16 cellular contexts compared by ENCODE assay signal in genomic region chr3:12268050-12268449, GRCh38. TPM values are rescaled to one million over a fixed set of nuclear protein-coding genes. Genes with fewer than 3 reads are reported as not detected.
A peak's percentile ranks its signal among the peaks of the same experiment; 100 is the strongest.
DNase-seq lines count a peak whose midpoint lies in the region; ATAC-seq and TF ChIP-seq lines count a peak whose summit lies in the region.
"Had no signal": no experiment of that assay in that cellular context is flagged by ENCODE, and none has a peak within 500 bp of the region (broad histone marks: within the 10 kb centered on the region; RNA-seq: fewer than 3 reads in every experiment).

No MANE protein-coding gene starts in this region.

- H3K4me3 ChIP-seq in choroid plexus epithelial cell (ENCODE audit: low read depth, low read length): no peak overlapping the region
- no peak overlapping the region for H3K4me3 ChIP-seq in CD4-positive, alpha-beta memory T cell (ENCODE audit: low read length in 2 of 2)
- no peak overlapping the region for H3K4me3 ChIP-seq in lower lobe of right lung

- peaks cover 2% of the 10 kb centered on the region in 2 donors for H3K27me3 Mint-ChIP-seq in CD4-positive, alpha-beta memory T cell

- intact Hi-C loops in sciatic nerve (cut with DNase I): no loop called here
- intact Hi-C loops in CD4-positive, alpha-beta memory T cell (cut with micrococcal nuclease): no loop called here
- intact Hi-C loops in lower lobe of right lung (cut with DNase I): no loop called here

- H3K36me3 Mint-ChIP-seq in CD4-positive, alpha-beta memory T cell: no peaks in the 10 kb centered on the region
- H3K36me3 Mint-ChIP-seq: CD8-positive, alpha-beta T cell had no signal

- H3K27me3 ChIP-seq in CD4-positive, alpha-beta memory T cell (ENCODE audit: insufficient read depth, low read length): no peaks in the 10 kb centered on the region
- H3K27me3 ChIP-seq in lower lobe of right lung (ENCODE audit: low read depth): no peaks in the 10 kb centered on the region

- H3K27ac Mint-ChIP-seq in CD4-positive, alpha-beta memory T cell: no peak overlapping the region
- H3K27ac Mint-ChIP-seq: CD8-positive, alpha-beta T cell had no signal

- TF ChIP-seq CTCF in choroid plexus epithelial cell (conservative IDR thresholded peaks at IDR 0.05; ENCODE audit: low read depth, low read length) (no peak), lower lobe of right lung (IDR thresholded peaks at IDR 0.05) (no peak)

- H3K27ac ChIP-seq in CD4-positive, alpha-beta memory T cell (ENCODE audit: low read depth, low read length): no peak overlapping the region
- H3K27ac ChIP-seq in lower lobe of right lung: no peak overlapping the region

- H3K9me3 Mint-ChIP-seq in CD4-positive, alpha-beta memory T cell: no peaks in the 10 kb centered on the region
- H3K9me3 Mint-ChIP-seq: CD8-positive, alpha-beta T cell had no signal

- CTCF ChIA-PET in CD4-positive, alpha-beta memory T cell (lab: Charles Lee; ENCODE audit: partially characterized antibody): no interaction called here

- POLR2A ChIA-PET in CD4-positive, alpha-beta memory T cell (lab: Charles Lee; ENCODE audit: partially characterized antibody): no interaction called here

- no peaks in the 10 kb centered on the region for H3K4me1 Mint-ChIP-seq in CD4-positive, alpha-beta memory T cell

- H3K4me1 ChIP-seq in CD4-positive, alpha-beta memory T cell (ENCODE audit: insufficient read depth, low read length): no peaks in the 10 kb centered on the region
- H3K4me1 ChIP-seq in lower lobe of right lung: peaks cover 8% of the 10 kb centered on the region

- H3K9me3 ChIP-seq in CD4-positive, alpha-beta memory T cell (ENCODE audit: control insufficient read depth in 1 of 2, low read length in 2 of 2): no peaks in the 10 kb centered on the region
- no peaks in the 10 kb centered on the region for H3K9me3 ChIP-seq in lower lobe of right lung

- DNase-seq in GF-D8 (lab: John Stamatoyannopoulos, UW) (peak; percentile 36), NOMO-1 treated with dmso at 0.1 percent for 144 hours (lab: John Stamatoyannopoulos, UW; ENCODE audit: unreplicated experiment) (peak; percentile 38), choroid plexus epithelial cell (ENCODE audit: low read depth) (peak; percentile 44), sciatic nerve (ENCODE audit: low spot score) (no peak), lower lobe of right lung (no peak), GOT3 (lab: John Stamatoyannopoulos, UW) (no peak)
- no peak for DNase-seq in CD4-positive, alpha-beta memory T cell
- DNase-seq: CD8-positive, alpha-beta T cell; MM.1S; NCI-H1436 treated with DMSO at 0.1 percent for 48 hours; NCI-H226; NCI-H526 treated with DMSO at 0.1 percent for 48 hours; SHP77; SW 1271 had no signal

- H3K4me3 Mint-ChIP-seq in CD4-positive, alpha-beta memory T cell: no peak overlapping the region
- H3K4me3 Mint-ChIP-seq: CD8-positive, alpha-beta T cell had no signal

- ATAC-seq in sciatic nerve: peak; percentile 76
- no peak for ATAC-seq in lower lobe of right lung
- no peak for ATAC-seq in HG02973 (IDR thresholded peaks at IDR 0.05; ENCODE audit: unreplicated experiment)
- ATAC-seq: CD8-positive, alpha-beta T cell had no signal

- no peaks in the 10 kb centered on the region for H3K36me3 ChIP-seq in CD4-positive, alpha-beta memory T cell (ENCODE audit: insufficient read depth, low read length)
- H3K36me3 ChIP-seq in lower lobe of right lung: no peaks in the 10 kb centered on the region

RNA-seq across cellular contexts. Expression of gene PPARG, which starts 20.8 kb away (rescaled TPM):
- total RNA-seq in sciatic nerve (37.8 TPM), lower lobe of right lung (128 TPM)
- under 1 TPM; 0.83 to 0.99 TPM for total RNA-seq in CD4-positive, alpha-beta memory T cell
- under 1 TPM in 1 of 2 donors, not detected in 1; 0.29 TPM for polyA plus RNA-seq in CD4-positive, alpha-beta memory T cell
- total RNA-seq: CD8-positive, alpha-beta T cell; H1 had no signal

Comparison
In these comparisons a context has a peak if more than half of its experiments do, and no peak if none do; other contexts are left out.
1. DNase-seq: peak in GF-D8 (single experiment), NOMO-1 treated with dmso at 0.1 percent for 144 hours (single experiment) and choroid plexus epithelial cell (single experiment); none in sciatic nerve (single experiment), CD4-positive, alpha-beta memory T cell (0 of 5), lower lobe of right lung (single experiment) and GOT3 (single experiment).
2. RNA of gene PPARG, which starts 20.8 kb away (total RNA-seq): 128 TPM in lower lobe of right lung (single experiment) and 37.8 TPM in sciatic nerve (single experiment); 0.83 to 0.99 TPM in CD4-positive, alpha-beta memory T cell; every median in the first group is over 10 times any median in the second.